11 cellular contexts compared by ENCODE assay signal in genomic region chr12:9940370-9940769, GRCh38. TPM values are rescaled to one million over a fixed set of nuclear protein-coding genes. Genes with fewer than 3 reads are reported as not detected.
DNase-seq lines count a peak whose midpoint lies in the region; ATAC-seq, FAIRE-seq and TF ChIP-seq lines count a peak whose summit lies in the region.
"Had no signal": no experiment of that assay in that cellular context is flagged by ENCODE, and none has a peak within 500 bp of the region (broad histone marks: within the 10 kb centered on the region; RNA-seq: fewer than 3 reads in every experiment).

No MANE protein-coding gene starts in this region.

- H3K4me3 Mint-ChIP-seq in activated T-cell treated with anti-CD3 and anti-CD28 coated beads, Interleukin-2, amount 50 U/mL, for 4 hours: no peak overlapping the region
- H3K4me3 Mint-ChIP-seq: activated naive CD8-positive, alpha-beta T cell treated with anti-CD3 and anti-CD28 coated beads for 36 hours; naive B cell had no signal

- H3K27me3 ChIP-seq in NT2/D1 (ENCODE audit: insufficient read depth, insufficient read length): no peaks in the 10 kb centered on the region

- H3K36me3 Mint-ChIP-seq in activated T-cell treated with anti-CD3 and anti-CD28 coated beads, Interleukin-2, amount 50 U/mL, for 4 hours (ENCODE audit: insufficient read depth): no peaks in the 10 kb centered on the region
- H3K36me3 Mint-ChIP-seq: activated naive CD8-positive, alpha-beta T cell treated with anti-CD3 and anti-CD28 coated beads for 36 hours; naive B cell had no signal

- DNase-seq in ACHN (peak; percentile 14), NT2/D1 (ENCODE audit: low read depth, low spot score) (peak; percentile 16), fibroblast of pulmonary artery (ENCODE audit: low read depth) (peak; percentile 16), NCI-H1092 (lab: John Stamatoyannopoulos, UW) (no peak), frontal cortex (ENCODE audit: low spot score in 2 of 2) (no peak), HT-29 (ENCODE audit: low spot score) (no peak)
- no peak for DNase-seq in activated T-cell treated with anti-CD3 and anti-CD28 coated beads, Interleukin-2, amount 50 U/mL, for 4 hours
- DNase-seq: activated naive CD8-positive, alpha-beta T cell treated with anti-CD3 and anti-CD28 coated beads for 36 hours; naive B cell; NCI-H2171 had no signal

- H3K4me3 ChIP-seq in NT2/D1 (ENCODE audit: insufficient read length, low read depth) (no peak overlapping the region), fibroblast of pulmonary artery (replicated peaks; ENCODE audit: low read depth, low read length) (no peak overlapping the region)

- H3K4me1 ChIP-seq in NT2/D1 (ENCODE audit: insufficient read depth, insufficient read length): no peaks in the 10 kb centered on the region

- H3K27me3 Mint-ChIP-seq in activated T-cell treated with anti-CD3 and anti-CD28 coated beads, Interleukin-2, amount 50 U/mL, for 4 hours (ENCODE audit: low read depth): peaks cover 15% of the 10 kb centered on the region
- H3K27me3 Mint-ChIP-seq: activated naive CD8-positive, alpha-beta T cell treated with anti-CD3 and anti-CD28 coated beads for 36 hours had no signal

- H3K9me3 Mint-ChIP-seq in activated T-cell treated with anti-CD3 and anti-CD28 coated beads, Interleukin-2, amount 50 U/mL, for 4 hours: no peaks in the 10 kb centered on the region
- H3K9me3 Mint-ChIP-seq: activated naive CD8-positive, alpha-beta T cell treated with anti-CD3 and anti-CD28 coated beads for 36 hours; naive B cell had no signal

- peak; percentile 45; the same call in 2 of the 3 replicates for TF ChIP-seq CTCF in GM12872 (IDR thresholded peaks at IDR 0.05; ENCODE audit: insufficient read depth, low read depth, low read length)
- TF ChIP-seq CTCF in fibroblast of pulmonary artery (IDR thresholded peaks at IDR 0.05; ENCODE audit: low read length, missing control alignments): peak; percentile 40

- no peak for FAIRE-seq in frontal cortex (lab: Jason Lieb, UNC)

- no peak for ATAC-seq in activated T-cell treated with anti-CD3 and anti-CD28 coated beads, Interleukin-2, amount 50 U/mL, for 4 hours

- H3K4me1 Mint-ChIP-seq in activated T-cell treated with anti-CD3 and anti-CD28 coated beads, Interleukin-2, amount 50 U/mL, for 4 hours (ENCODE audit: low read depth): peaks cover 12% of the 10 kb centered on the region

- in situ Hi-C loops in ACHN (cut with HindIII; ENCODE audit: low pct_ligation_motif_present, low pct_unique_long_range_greater_than_20kb, low sequenced_read_pairs): no loop called here

- no peaks in the 10 kb centered on the region for H3K9me3 ChIP-seq in NT2/D1 (ENCODE audit: insufficient read depth, low read length)

- H3K9ac ChIP-seq in NT2/D1 (ENCODE audit: insufficient read length, low read depth): no peak overlapping the region

- no peaks in the 10 kb centered on the region for H3K36me3 ChIP-seq in NT2/D1 (ENCODE audit: insufficient read depth, insufficient read length, low read length)

RNA-seq across cellular contexts. Expression of gene CLEC2A, which starts 8.2 kb away (rescaled TPM):
- not detected for total RNA-seq in activated T-cell treated with anti-CD3 and anti-CD28 coated beads, Interleukin-2, amount 50 U/mL, for 4 hours
- not detected for total RNA-seq in frontal cortex
- total RNA-seq in HT-29 (2014; rRNA removed; shearing (Covaris generic)): not detected in 2 replicates
- total RNA-seq: activated naive CD8-positive, alpha-beta T cell treated with anti-CD3 and anti-CD28 coated beads for 36 hours had no signal

RNA-seq across cellular contexts. Expression of gene CLEC12A, which starts 30.8 kb away (rescaled TPM):
- total RNA-seq in activated T-cell treated with anti-CD3 and anti-CD28 coated beads, Interleukin-2, amount 50 U/mL, for 4 hours: not detected
- total RNA-seq in frontal cortex: 0.41 TPM
- total RNA-seq in HT-29 (2014; rRNA removed; shearing (Covaris generic)): not detected in 2 replicates

RNA-seq across cellular contexts. Expression of gene CLEC1B, which starts 58.6 kb away (rescaled TPM):
- not detected for total RNA-seq in activated T-cell treated with anti-CD3 and anti-CD28 coated beads, Interleukin-2, amount 50 U/mL, for 4 hours
- total RNA-seq in frontal cortex: not detected
- total RNA-seq in HT-29 (2014; rRNA removed; shearing (Covaris generic)): not detected in 2 replicates
- total RNA-seq: activated naive CD8-positive, alpha-beta T cell treated with anti-CD3 and anti-CD28 coated beads for 36 hours had no signal

RNA-seq across cellular contexts. Expression of gene KLRF2, which starts 59.1 kb away (rescaled TPM):
- total RNA-seq in activated T-cell treated with anti-CD3 and anti-CD28 coated beads, Interleukin-2, amount 50 U/mL, for 4 hours: not detected
- not detected for total RNA-seq in frontal cortex
- total RNA-seq in HT-29 (2014; rRNA removed; shearing (Covaris generic)): not detected in 2 replicates
- total RNA-seq: activated naive CD8-positive, alpha-beta T cell treated with anti-CD3 and anti-CD28 coated beads for 36 hours had no signal

Comparison
In these comparisons a context has a peak if more than half of its experiments do, and no peak if none do; other contexts are left out.
1. DNase-seq: peak in ACHN (single experiment), NT2/D1 (single experiment) and fibroblast of pulmonary artery (single experiment); none in NCI-H1092 (single experiment), activated T-cell treated with anti-CD3 and anti-CD28 coated beads, Interleukin-2, amount 50 U/mL, for 4 hours (single experiment), frontal cortex (0 of 2) and HT-29 (single experiment).